8 cellular contexts compared by ENCODE assay signal in the genomic region with DNA sequence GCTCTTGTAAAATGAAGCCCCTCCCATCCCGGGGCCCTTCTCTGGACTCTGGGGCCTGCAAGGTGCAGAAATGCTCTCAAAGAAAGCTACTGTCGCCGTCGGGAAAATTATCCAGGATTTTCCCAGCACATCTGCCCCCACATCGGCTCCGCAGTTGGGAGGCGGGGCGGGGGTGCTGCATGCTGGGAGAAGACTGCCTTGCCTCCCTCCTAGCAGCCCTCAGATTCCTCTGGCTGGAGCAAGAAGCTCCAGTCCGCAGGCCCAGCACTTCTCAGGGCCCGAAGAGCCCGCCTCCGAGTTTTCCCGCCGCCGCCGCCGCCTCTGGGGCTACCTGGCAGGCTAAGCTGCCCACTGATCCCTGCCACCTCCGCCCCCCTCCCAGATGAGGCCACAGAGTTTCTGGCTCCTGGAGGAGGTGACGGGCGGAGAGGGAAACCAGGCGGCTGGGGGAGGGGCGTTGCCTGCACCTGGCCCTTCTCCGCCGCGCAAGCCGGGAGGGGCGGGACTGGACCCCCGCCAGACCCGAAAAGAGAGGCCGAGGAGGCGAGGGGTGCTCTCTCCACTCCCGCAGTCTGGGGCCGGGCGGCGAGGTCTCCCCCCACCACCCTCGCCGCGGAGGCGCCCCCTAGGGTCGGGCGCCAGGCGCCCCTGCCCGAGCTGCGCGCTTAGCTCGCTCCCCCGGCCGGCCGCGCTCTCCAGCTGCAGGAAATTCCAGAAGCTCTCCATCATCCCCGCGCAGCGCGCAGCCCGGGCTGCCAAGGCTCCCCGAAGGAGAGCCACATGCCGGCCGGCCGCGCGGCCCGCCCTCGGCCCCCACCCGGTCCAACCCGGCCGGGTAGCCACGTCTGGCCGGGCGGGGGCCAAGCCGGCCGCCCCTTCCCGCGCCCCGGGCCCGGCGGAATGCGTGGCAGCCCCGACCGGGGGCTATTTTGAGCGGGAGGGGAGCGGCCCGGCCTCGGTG. TPM values are rescaled to one million over a fixed set of nuclear protein-coding genes. Genes with fewer than 3 reads are reported as not detected.
DNase-seq lines count a peak whose midpoint lies in the region; TF ChIP-seq lines count a peak whose summit lies in the region.

No MANE protein-coding gene starts in this region.

- POLR2A ChIA-PET in A673 (lab: Charles Lee; ENCODE audit: low non-redundant PET): no interaction called here
- POLR2A ChIA-PET in PC-9 (lab: Charles Lee; ENCODE audit: unreplicated experiment): no interaction called here

- no peaks in the 10 kb centered on the region; the same call in 1 of the 2 replicates for H3K79me2 ChIP-seq in PC-9 (ENCODE audit: low read depth)

- H3F3A ChIP-seq in PC-9 (ENCODE audit: insufficient read depth, low read depth): no peaks in the 10 kb centered on the region

- BruUV-seq in A673 (replicated peaks; lab: Mats Ljungman, UMichigan) (no TSS peak), PC-9 (replicated peaks; lab: Mats Ljungman, UMichigan) (no TSS peak)

- CTCF ChIA-PET in A673 (lab: Charles Lee): interaction anchor here (0.6 to 1.4 kb wide), 7 partner anchors 13 to 490 kb away, joined by 3 to 11 read pairs (median 5); partner anchors contain the start of gene IFI6
- CTCF ChIA-PET in PC-9 (lab: Charles Lee): no interaction called here

- H3K4me1 ChIP-seq in A673 (ENCODE audit: insufficient read depth, low read length, poor library complexity, severe bottlenecking) (peaks cover 59% of the 10 kb centered on the region), left ventricle myocardium inferior (peaks cover 97% of the 10 kb centered on the region), PC-9 (replicated peaks; ENCODE audit: insufficient read depth) (no peaks in the 10 kb centered on the region)

- TF ChIP-seq CTCF in A673 (conservative IDR thresholded peaks at IDR 0.05; ENCODE audit: low read depth, low read length) (peak; percentile 54), left ventricle myocardium inferior (IDR thresholded peaks at IDR 0.05; ENCODE audit: borderline replicate concordance) (peak; percentile 45), PC-9 (conservative IDR thresholded peaks at IDR 0.05) (no peak)

- no peak overlapping the region for H2AFZ ChIP-seq in PC-9

- intact Hi-C loops in A673 (cut with micrococcal nuclease; ENCODE audit: unreplicated experiment): no loop called here
- intact Hi-C loops in left ventricle myocardium inferior (cut with micrococcal nuclease): no loop called here
- intact Hi-C loops in PC-9 (cut with micrococcal nuclease; ENCODE audit: unreplicated experiment): no loop called here

- no peaks in the 10 kb centered on the region for H3K36me3 ChIP-seq in A673 (ENCODE audit: insufficient read depth, low read length, poor library complexity, severe bottlenecking)
- no peaks in the 10 kb centered on the region for H3K36me3 ChIP-seq in left ventricle myocardium inferior
- no peaks in the 10 kb centered on the region for H3K36me3 ChIP-seq in PC-9 (ENCODE audit: low read depth)

- no peak overlapping the region for H3K27ac ChIP-seq in A673 (ENCODE audit: low read depth, low read length, poor library complexity, severe bottlenecking)
- peak overlapping the region; percentile 97 for H3K27ac ChIP-seq in left ventricle myocardium inferior (replicated peaks)
- H3K27ac ChIP-seq in PC-9: no peak overlapping the region

- no peak overlapping the region for H3K4me2 ChIP-seq in PC-9

- H3K4me3 ChIP-seq in A673 (ENCODE audit: low read depth, low read length, poor library complexity, severe bottlenecking) (peak overlapping the region; percentile 38), left ventricle myocardium inferior (peak overlapping the region; percentile 66), PC-9 (no peak overlapping the region)

- H3K27me3 ChIP-seq in A673 (replicated peaks; ENCODE audit: insufficient read depth, low read depth, low read length, poor library complexity) (no peaks in the 10 kb centered on the region), left ventricle myocardium inferior (ENCODE audit: low read depth) (no peaks in the 10 kb centered on the region), PC-9 (ENCODE audit: insufficient read depth, low read depth) (no peaks in the 10 kb centered on the region)

- H3K9me3 ChIP-seq in A673 (ENCODE audit: low read depth, low read length, poor library complexity, severe bottlenecking): no peaks in the 10 kb centered on the region
- no peaks in the 10 kb centered on the region for H3K9me3 ChIP-seq in left ventricle myocardium inferior (replicated peaks)
- H3K9me3 ChIP-seq in PC-9 (ENCODE audit: insufficient read depth, low read depth): no peaks in the 10 kb centered on the region

- no peaks in the 10 kb centered on the region for H4K20me1 ChIP-seq in PC-9 (ENCODE audit: insufficient read depth)

- peak; percentile 75 for DNase-seq in A673 (ENCODE audit: low spot score)
- DNase-seq in HuH-7.5 (ENCODE audit: low spot score): peak; percentile 82
- peak; percentile 74 for DNase-seq in amniotic epithelial cell (ENCODE audit: low read depth)
- DNase-seq in left ventricle myocardium inferior: peak; percentile 85
- peak; percentile 64 for DNase-seq in putamen (ENCODE audit: low spot score)
- no peak for DNase-seq in NCI-H345 (lab: John Stamatoyannopoulos, UW)
- no peak for DNase-seq in PC-9
- no peak for DNase-seq in medulla oblongata (ENCODE audit: extremely low spot score)

- H3K9me2 ChIP-seq in PC-9 (ENCODE audit: insufficient read depth): no peaks in the 10 kb centered on the region

RNA-seq across cellular contexts. Expression of gene AHDC1, which starts 28.8 kb away (rescaled TPM):
- total RNA-seq in A673 (2021) (33.2 and 34.2 TPM in 2 replicates), left ventricle myocardium inferior (40.1 TPM), PC-9 (2021) (45.9 and 48.8 TPM in 2 replicates)

RNA-seq across cellular contexts. Expression of gene FGR, which starts 59.8 kb away (rescaled TPM):
- total RNA-seq in A673 (2021) (not detected in 2 replicates), left ventricle myocardium inferior (3.5 TPM), PC-9 (2021) (not detected in 2 replicates)

Comparison
In these comparisons a context has a peak if more than half of its experiments do, and no peak if none do; other contexts are left out.
1. DNase-seq: peak in A673 (single experiment), HuH-7.5 (single experiment), amniotic epithelial cell (single experiment), left ventricle myocardium inferior (single experiment) and putamen (single experiment); none in NCI-H345 (single experiment), PC-9 (0 of 2) and medulla oblongata (single experiment).